15 cellular contexts compared by ENCODE assay signal in genomic region chr5:72509401-72509800, GRCh38. TPM values are rescaled to one million over a fixed set of nuclear protein-coding genes. Genes with fewer than 3 reads are reported as not detected.
A peak's percentile ranks its signal among the peaks of the same experiment; 100 is the strongest.
DNase-seq lines count a peak whose midpoint lies in the region; ATAC-seq, FAIRE-seq and TF ChIP-seq lines count a peak whose summit lies in the region.
"Had no signal": no experiment of that assay in that cellular context is flagged by ENCODE, and none has a peak within 500 bp of the region (broad histone marks: within the 10 kb centered on the region; RNA-seq: fewer than 3 reads in every experiment).

No MANE protein-coding gene starts in this region.

- no peaks in the 10 kb centered on the region for H3K27me3 ChIP-seq in upper lobe of right lung

- H3K36me3 ChIP-seq in kidney (ENCODE audit: control insufficient read depth in 1 of 2, insufficient read depth in 2 of 2, low read length in 2 of 2) (no peaks in the 10 kb centered on the region), upper lobe of right lung (no peaks in the 10 kb centered on the region)

- intact Hi-C loops in kidney (cut with DNase I) (no loop called here), upper lobe of right lung (cut with DNase I) (no loop called here)

- FAIRE-seq in kidney (lab: Jason Lieb, UNC) = no peak

- no peak for ATAC-seq in GM19328 (IDR thresholded peaks at IDR 0.05; ENCODE audit: unreplicated experiment)
- no peak for ATAC-seq in upper lobe of right lung

- no peaks in the 10 kb centered on the region for H3K9me3 ChIP-seq in kidney (ENCODE audit: control insufficient read depth in 1 of 2, low read length in 2 of 2)
- H3K9me3 ChIP-seq in upper lobe of right lung = no peaks in the 10 kb centered on the region

- TF ChIP-seq CTCF in coronary artery (IDR thresholded peaks at IDR 0.05) = no peak
- no peak for TF ChIP-seq CTCF in kidney (IDR thresholded peaks at IDR 0.05; ENCODE audit: borderline replicate concordance, extremely low read depth, insufficient read depth)
- TF ChIP-seq CTCF in upper lobe of right lung (IDR thresholded peaks at IDR 0.05) = no peak

- H3K4me1 ChIP-seq in kidney (ENCODE audit: control insufficient read depth in 1 of 2, insufficient read depth in 1 of 2, low read depth in 1 of 2, low read length in 2 of 2) (no peaks in the 10 kb centered on the region), upper lobe of right lung (peaks cover 19% of the 10 kb centered on the region)

- no peak overlapping the region for H3K4me3 ChIP-seq in coronary artery
- no peak overlapping the region for H3K4me3 ChIP-seq in kidney (ENCODE audit: low read length in 2 of 2)
- H3K4me3 ChIP-seq in skin epidermis = no peak overlapping the region
- H3K4me3 ChIP-seq in upper lobe of right lung = no peak overlapping the region

- H3K27ac ChIP-seq in coronary artery (peak overlapping the region; percentile 61 to 80), kidney (ENCODE audit: low read depth in 2 of 2, low read length in 2 of 2) (no peak overlapping the region), skin epidermis (peak overlapping the region in 16 of 21 experiments; percentile 1 to 80 (median 58)), upper lobe of right lung (no peak overlapping the region)

- DNase-seq in C1 segment of cervical spinal cord (lab: John Stamatoyannopoulos, UW) = peak in 11 of 14 donors; percentile 37 to 82 (median 53)
- DNase-seq in coronary artery (ENCODE audit: low spot score) = peak; percentile 83
- peak; percentile 63 for DNase-seq in kidney
- no peak for DNase-seq in DMS53 (lab: John Stamatoyannopoulos, UW)
- DNase-seq in upper lobe of right lung = no peak
- DNase-seq in activated naive CD4-positive, alpha-beta T cell (lab: John Stamatoyannopoulos, UW) = no peak
- DNase-seq: activated B cell treated with CpG ODN at 0.5 μM for 24 hours; activated CD8-positive, alpha-beta memory T cell treated with anti-CD3 and anti-CD28 coated beads, Interleukin-2, amount 50 U/mL, for 48 hours; activated naive CD8-positive, alpha-beta T cell treated with anti-CD3 and anti-CD28 coated beads, Interleukin-2, amount 10 ng/mL, durations not matched to agents 7 days and 5 days; cortex of kidney; MM.1S; NCI-H2171 had no signal

- no peak overlapping the region for H3K9ac ChIP-seq in kidney (ENCODE audit: low read length in 2 of 2)

RNA-seq across cellular contexts. Expression of gene ZNF366, which starts 2.2 kb away (rescaled TPM):
- total RNA-seq in kidney (8.1 TPM), upper lobe of right lung (12.2 TPM)
- 0.22 TPM for polyA plus RNA-seq in kidney (ENCODE audit: insufficient read depth, low read depth, low replicate concordance)
- total RNA-seq: A673, activated B cell treated with CpG ODN at 0.5 μM for 24 hours had no signal

Comparison
In these comparisons a context has a peak if more than half of its experiments do, and no peak if none do; other contexts are left out.
1. DNase-seq: peak in C1 segment of cervical spinal cord (11 of 14), coronary artery (single experiment) and kidney (single experiment); none in DMS53 (single experiment), upper lobe of right lung (single experiment) and activated naive CD4-positive, alpha-beta T cell (0 of 4).
2. H3K27ac ChIP-seq: peak in coronary artery (2 of 2) and skin epidermis (16 of 21); none in kidney (0 of 2) and upper lobe of right lung (single experiment).